ENCODE assay signal across 8 cellular contexts in genomic region chr1:161037661-161038522, GRCh38. TPM values are rescaled to one million over a fixed set of nuclear protein-coding genes. Genes with fewer than 3 reads are reported as not detected.
DNase-seq lines count a peak whose midpoint lies in the region; ATAC-seq and TF ChIP-seq lines count a peak whose summit lies in the region.

No MANE protein-coding gene starts in this region.

- H3K27ac ChIP-seq in adrenal gland: peak overlapping the region in 1 of 5 donors; percentile 67
- no peak overlapping the region for H3K27ac ChIP-seq in thoracic aorta

- H3K4me1 Mint-ChIP-seq in T-helper 1 cell treated with Interleukin-12 subunit alpha and Interleukin-12 subunit beta and Interleukin-4 antibody, amounts not matched to agents 30 μg/mL and 1 μg/mL, for 36 hours (ENCODE audit: low read depth): peaks cover 21% of the 10 kb centered on the region

- no peaks in the 10 kb centered on the region for H3K27me3 ChIP-seq in adrenal gland
- H3K27me3 ChIP-seq in thoracic aorta (replicated peaks; ENCODE audit: insufficient read depth): no peaks in the 10 kb centered on the region

- peaks cover 28% of the 10 kb centered on the region for H3K36me3 Mint-ChIP-seq in T-helper 1 cell treated with Interleukin-12 subunit alpha and Interleukin-12 subunit beta and Interleukin-4 antibody, amounts not matched to agents 30 μg/mL and 1 μg/mL, for 36 hours (ENCODE audit: low read depth)

- 53 to 66% (median 60%) methylated on average over 18 to 21 of the region's 21 CpGs for WGBS in adrenal gland, 4 donors

- peak overlapping the region; percentile 87 for H3K4me3 Mint-ChIP-seq in T-helper 1 cell treated with Interleukin-12 subunit alpha and Interleukin-12 subunit beta and Interleukin-4 antibody, amounts not matched to agents 30 μg/mL and 1 μg/mL, for 36 hours

- intact Hi-C loops in adrenal gland (cut with DNase I): no loop called here

- H3K9me3 Mint-ChIP-seq in T-helper 1 cell treated with Interleukin-12 subunit alpha and Interleukin-12 subunit beta and Interleukin-4 antibody, amounts not matched to agents 30 μg/mL and 1 μg/mL, for 36 hours: no peaks in the 10 kb centered on the region

- H3K36me3 ChIP-seq in adrenal gland (replicated peaks in 1 of 2): peaks cover 0 to 37% of the 10 kb centered on the region in 2 donors
- H3K36me3 ChIP-seq in thoracic aorta: peaks cover 37% of the 10 kb centered on the region

- H3K4me3 ChIP-seq in adrenal gland (peak overlapping the region; percentile 21 to 73 (median 50)), thoracic aorta (peak overlapping the region; percentile 70)

- no peak for TF ChIP-seq POLR2A in adrenal gland (IDR thresholded peaks at IDR 0.05)

- H3K27me3 Mint-ChIP-seq in T-helper 1 cell treated with Interleukin-12 subunit alpha and Interleukin-12 subunit beta and Interleukin-4 antibody, amounts not matched to agents 30 μg/mL and 1 μg/mL, for 36 hours (ENCODE audit: low read depth): no peaks in the 10 kb centered on the region

- ATAC-seq in thoracic aorta (ENCODE audit: insufficient number of reproducible peaks, low FRiP score, low read depth) (no peak), HG03159 (IDR thresholded peaks at IDR 0.05; ENCODE audit: unreplicated experiment) (no peak), HG02763 (IDR thresholded peaks at IDR 0.05; ENCODE audit: unreplicated experiment) (no peak), HG03565 (IDR thresholded peaks at IDR 0.05; ENCODE audit: unreplicated experiment) (no peak)

- TF ChIP-seq CTCF in adrenal gland (IDR thresholded peaks at IDR 0.05): no peak
- TF ChIP-seq CTCF in thoracic aorta (IDR thresholded peaks at IDR 0.05): no peak

- H3K4me1 ChIP-seq in adrenal gland (replicated peaks in 1 of 2): peaks cover 9 to 13% of the 10 kb centered on the region in 2 donors
- H3K4me1 ChIP-seq in thoracic aorta (ENCODE audit: control insufficient read depth in 1 of 2, low read depth in 2 of 2): no peaks in the 10 kb centered on the region

- H3K9me3 ChIP-seq in adrenal gland (replicated peaks in 1 of 3) (no peaks in the 10 kb centered on the region), thoracic aorta (no peaks in the 10 kb centered on the region)

- DNase-seq in T-helper 1 cell (no peak), adrenal gland (no peak), left kidney (ENCODE audit: low read depth, low spot score) (peak; percentile 11), thoracic aorta (ENCODE audit: low spot score) (no peak)

- peak overlapping the region; percentile 31 for H3K27ac Mint-ChIP-seq in T-helper 1 cell treated with Interleukin-12 subunit alpha and Interleukin-12 subunit beta and Interleukin-4 antibody, amounts not matched to agents 30 μg/mL and 1 μg/mL, for 36 hours

RNA-seq across cellular contexts. Expression of gene TSTD1, which starts 0.9 kb away (rescaled TPM):
- total RNA-seq in adrenal gland: 100 to 1,000 TPM in 3 of 8 donors, 10 to 100 TPM in 5; 46.3 to 280 (median 93.3) TPM
- polyA plus RNA-seq in adrenal gland: 100 to 1,000 TPM in 2 of 3 donors, 10 to 100 TPM in 1; 57.8 to 153 (median 109) TPM
- total RNA-seq in thoracic aorta: 10 to 100 TPM; 19.9 to 34.2 TPM

RNA-seq across cellular contexts. Expression of gene USF1, which starts 7.9 kb away (rescaled TPM):
- total RNA-seq in adrenal gland (10 to 100 TPM; 41.3 to 82.9 (median 63.7) TPM), thoracic aorta (10 to 100 TPM; 57.9 to 69.4 TPM)
- 100 to 1,000 TPM in 2 of 3 donors, 10 to 100 TPM in 1; 48.0 to 153 (median 144) TPM for polyA plus RNA-seq in adrenal gland

RNA-seq across cellular contexts. Expression of gene F11R, which starts 16.9 kb away (rescaled TPM):
- 10 to 100 TPM; 32.1 to 99.1 (median 55.1) TPM for total RNA-seq in adrenal gland
- 10 to 100 TPM; 19.3 to 83.0 (median 22.9) TPM for polyA plus RNA-seq in adrenal gland
- total RNA-seq in thoracic aorta: 10 to 100 TPM; 19.1 to 20.7 TPM

RNA-seq across cellular contexts. Expression of gene ARHGAP30, which starts 31.8 kb away (rescaled TPM):
- total RNA-seq in adrenal gland (10 to 100 TPM in 5 of 8 donors, 1 to 10 TPM in 3; 3.7 to 15.7 (median 10.5) TPM), thoracic aorta (10 to 100 TPM; 16.4 to 16.9 TPM)
- polyA plus RNA-seq in adrenal gland: 10 to 100 TPM in 1 of 3 donors, 1 to 10 TPM in 2; 3.7 to 17.5 (median 4.5) TPM

RNA-seq across cellular contexts. Expression of gene NECTIN4, which starts 51.5 kb away (rescaled TPM):
- total RNA-seq in adrenal gland (not detected), thoracic aorta (under 1 TPM in 1 of 2 donors, not detected in 1; 0.14 TPM)
- polyA plus RNA-seq in adrenal gland: under 1 TPM in 1 of 3 donors, not detected in 2; 0.10 TPM
